19 cellular contexts compared by ENCODE assay signal in genomic region chr6:5102266-5102970, GRCh38.
"Had no signal": no experiment of that assay in that cellular context is flagged by ENCODE, and none has a peak within 500 bp of the region (broad histone marks: within the 10 kb centered on the region; RNA-seq: fewer than 3 reads in every experiment).

No MANE protein-coding gene starts in this region.

- H3K4me1 ChIP-seq: pancreas, right lobe of liver, thyroid gland had no signal

- H3K36me3 ChIP-seq: neutrophil, pancreas, right lobe of liver, thyroid gland had no signal

- H3K27ac ChIP-seq: dorsolateral prefrontal cortex, neutrophil, pancreas, right lobe of liver, thyroid gland had no signal

- H3K9me3 ChIP-seq: mucosa of descending colon, neutrophil, pancreas, right lobe of liver, thyroid gland had no signal

- DNase-seq: cerebellar nuclear complex; cortex of kidney; effector CD4-positive, alpha-beta T cell; hypothalamus; immature natural killer cell; mucosa of descending colon; naive B cell; pancreas; right lobe of liver; stimulated activated CD4-positive, alpha-beta T cell treated with anti-CD3 and anti-CD28 coated beads, Interleukin-4, amount 100 ng/mL, for 4 hours; stimulated activated naive CD8-positive, alpha-beta T cell treated with anti-CD3 and anti-CD28 coated beads, Interleukin-15, Interleukin-2, amounts not matched to agents 100 U/mL and 50 U/mL, for 24 hours; thyroid gland; trophoblast cell had no signal

- H3K4me3 ChIP-seq: dorsolateral prefrontal cortex, lung, mucosa of descending colon, pancreas, right lobe of liver, thyroid gland had no signal

- ATAC-seq: left lobe of liver; mucosa of descending colon; natural killer cell treated with Interleukin-12 subunit alpha and Interleukin-12 subunit beta and Interleukin-15 and Interleukin-18, amount 100 ng/mL, for 72 hours; pancreas; right lobe of liver; stimulated activated memory B cell treated with anti-CD40 and anti-IgM and Interleukin-4, amounts not matched to agents 10 μg/mL and 1 μg/mL and 100 μg/mL, for 72 hours; stimulated activated naive CD8-positive, alpha-beta T cell treated with anti-CD3 and anti-CD28 coated beads, Interleukin-15, Interleukin-2, amounts not matched to agents 100 U/mL and 50 U/mL, for 24 hours had no signal

- H3K27me3 ChIP-seq: dorsolateral prefrontal cortex, neutrophil, pancreas, right lobe of liver, thyroid gland had no signal
